37 cellular contexts compared by ENCODE assay signal in the genomic region with DNA sequence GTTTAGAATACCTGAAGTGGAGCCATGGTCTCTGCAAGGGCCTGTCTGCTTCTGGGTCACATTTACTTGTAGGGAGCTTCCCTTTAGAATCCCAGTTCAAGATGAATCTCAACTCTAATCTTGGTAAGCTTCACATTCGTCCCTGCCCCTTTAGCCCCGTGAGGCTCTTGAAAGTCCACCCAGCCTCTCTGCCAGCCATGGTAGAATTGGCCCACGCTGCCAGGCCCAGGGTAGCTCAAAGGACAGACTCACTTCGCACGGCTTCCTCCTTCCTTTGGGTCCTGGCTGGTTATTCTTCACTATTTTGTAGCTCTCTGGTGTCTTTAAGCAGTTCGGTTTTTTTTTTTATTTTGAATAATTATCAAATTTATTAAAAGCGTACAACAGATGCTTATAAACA. TPM values are rescaled to one million over a fixed set of nuclear protein-coding genes. Genes with fewer than 3 reads are reported as not detected.
"Had no signal": no experiment of that assay in that cellular context is flagged by ENCODE, and none has a peak within 500 bp of the region (broad histone marks: within the 10 kb centered on the region; RNA-seq: fewer than 3 reads in every experiment).

No MANE protein-coding gene starts in this region.

- H3K36me3 ChIP-seq: MG63 had no signal

- H3K27ac ChIP-seq: KMS-11 had no signal

- H3K4me3 ChIP-seq: MG63 had no signal

- H3K9me3 ChIP-seq: MG63 had no signal

- DNase-seq: Karpas-422, Kasumi-1, KG1, MG63, MM.1S, MV-4-11, NCI-H1048, NCI-H1092, NCI-H1092 treated with DMSO at 0.1 percent for 48 hours, NCI-H1105, NCI-H1105 treated with DMSO at 0.1 percent for 48 hours, NCI-H1417 treated with DMSO at 0.1 percent for 48 hours, NCI-H1436, NCI-H1436 treated with DMSO at 0.1 percent for 48 hours, NCI-H146, NCI-H1694, NCI-H1694 treated with DMSO at 0.1 percent for 48 hours, NCI-H187, NCI-H187 treated with DMSO at 0.1 percent for 48 hours, NCI-H1930, NCI-H2029, NCI-H2029 treated with DMSO at 0.1 percent for 48 hours, NCI-H2081, NCI-H2081 treated with DMSO at 0.1 percent for 48 hours, NCI-H2107, NCI-H2171, NCI-H2171 treated with DMSO at 0.1 percent for 48 hours, NCI-H2227 treated with DMSO at 0.1 percent for 48 hours, NCI-H226, NCI-H345, NCI-H446, NCI-H446 treated with DMSO at 0.1 percent for 48 hours, NCI-H510A had no signal

- H3K4me2 ChIP-seq: KMS-11 had no signal

- H3K9ac ChIP-seq: KMS-11 had no signal

RNA-seq across cellular contexts. Expression of a gene that starts 28.6 kb away (rescaled TPM):
- total RNA-seq: LHCN-M2, M059J, NCI-H460 had no signal
